In genomic region chr10:4041531-4042096, GRCh38 we compare ENCODE assay signal across 26 cellular contexts.
DNase-seq lines count a peak whose midpoint lies in the region; FAIRE-seq and TF ChIP-seq lines count a peak whose summit lies in the region.
"Had no signal": no experiment of that assay in that cellular context is flagged by ENCODE, and none has a peak within 500 bp of the region (broad histone marks: within the 10 kb centered on the region; RNA-seq: fewer than 3 reads in every experiment).

No MANE protein-coding gene starts in this region.

- intact Hi-C loops in endothelial cell of umbilical vein (cut with micrococcal nuclease) = loop anchor here (5.0 kb wide), 2 partner anchors 189 to 311 kb away; no protein-coding TSS in a partner anchor

- peak overlapping the region; percentile 62 for H3K27ac Mint-ChIP-seq in neural crest cell (ENCODE audit: unreplicated experiment)
- H3K27ac Mint-ChIP-seq: CD4-positive, CD25-positive, alpha-beta regulatory T cell; CD8-positive, alpha-beta memory T cell; H9 had no signal

- dilution Hi-C loops in endothelial cell of umbilical vein (cut with MboI; ENCODE audit: extremely low pct_ligation_motif_present, low sequenced_read_pairs) = no loop called here

- peaks cover 4% of the 10 kb centered on the region for H3K4me1 ChIP-seq in adipocyte (ENCODE audit: control insufficient read depth, insufficient read depth, low read length)
- H3K4me1 ChIP-seq in endothelial cell of umbilical vein (ENCODE audit: control insufficient read depth, extremely low read depth, insufficient read depth, low read length) = peaks cover 21% of the 10 kb centered on the region
- H3K4me1 ChIP-seq: BE2C had no signal

- H3K36me3 ChIP-seq in adipocyte (ENCODE audit: control insufficient read depth, insufficient read depth, low read length, severe bottlenecking) = no peaks in the 10 kb centered on the region
- no peaks in the 10 kb centered on the region for H3K36me3 ChIP-seq in endothelial cell of umbilical vein (ENCODE audit: control insufficient read depth in 2 of 2, extremely low read depth in 1 of 2, insufficient read depth in 2 of 2, low read length in 2 of 2)
- H3K36me3 ChIP-seq: BE2C had no signal

- no peaks in the 10 kb centered on the region for H4K20me1 ChIP-seq in endothelial cell of umbilical vein (replicated peaks; ENCODE audit: control insufficient read depth, extremely low read depth, insufficient read depth, low read length)

- peaks cover 16% of the 10 kb centered on the region for H3K9me3 ChIP-seq in adipocyte (ENCODE audit: control insufficient read depth, low read length)
- H3K9me3 ChIP-seq in endothelial cell of umbilical vein (replicated peaks; ENCODE audit: control insufficient read depth, insufficient read depth, low read length) = peaks cover 6% of the 10 kb centered on the region
- H3K9me3 ChIP-seq: BE2C had no signal

- H3K9ac ChIP-seq in adipocyte (ENCODE audit: low read length) (no peak overlapping the region), endothelial cell of umbilical vein (replicated peaks; ENCODE audit: extremely low read depth, insufficient read depth, low read length) (no peak overlapping the region)

- DNase-seq in ELR (ENCODE audit: low read depth) (peak; percentile 45), adipocyte (ENCODE audit: low read depth) (no peak), endothelial cell of umbilical vein (ENCODE audit: low read depth, low spot score) (no peak), neural crest cell (ENCODE audit: low read depth, low spot score) (no peak), GM03348 (ENCODE audit: low spot score) (no peak), dermis blood vessel endothelial cell (no peak), OCI-M2 (lab: John Stamatoyannopoulos, UW; ENCODE audit: unreplicated experiment) (no peak)
- DNase-seq: ACHN; BE2C; C1 segment of cervical spinal cord; CD4-positive, CD25-positive, alpha-beta regulatory T cell; CD8-positive, alpha-beta memory T cell; COR-L47; DMS 273 treated with DMSO at 0.1 percent for 48 hours; DMS53; DND-41; GF-D8; H9; IMR-90; KBM-7 had no signal

- no peaks in the 10 kb centered on the region for H3K4me1 Mint-ChIP-seq in neural crest cell
- H3K4me1 Mint-ChIP-seq: CD4-positive, CD25-positive, alpha-beta regulatory T cell; CD8-positive, alpha-beta memory T cell; H9 had no signal

- POLR2A ChIA-PET in endothelial cell of umbilical vein (lab: Charles Lee) = no interaction called here

- TF ChIP-seq CTCF in endothelial cell of umbilical vein (IDR thresholded peaks at IDR 0.05; ENCODE audit: extremely low read depth in 1 of 2, insufficient read depth in 1 of 2, low read depth in 1 of 2, low read length in 2 of 2) = no peak
- TF ChIP-seq CTCF in neural crest cell (conservative IDR thresholded peaks at IDR 0.05) = no peak

- H3K27ac ChIP-seq in endothelial cell of umbilical vein (ENCODE audit: insufficient read depth, low read depth, low read length) = no peak overlapping the region
- H3K27ac ChIP-seq: HL-60 had no signal

- H3K9me3 Mint-ChIP-seq in neural crest cell = peaks cover 13% of the 10 kb centered on the region

- no peaks in the 10 kb centered on the region for H3K27me3 Mint-ChIP-seq in neural crest cell (ENCODE audit: low read depth)
- H3K27me3 Mint-ChIP-seq: CD4-positive, CD25-positive, alpha-beta regulatory T cell; CD8-positive, alpha-beta memory T cell had no signal

- peak overlapping the region; percentile 3 for H3K4me3 ChIP-seq in adipocyte (ENCODE audit: low read length)
- no peak overlapping the region for H3K4me3 ChIP-seq in endothelial cell of umbilical vein (replicated peaks in 1 of 3; ENCODE audit: insufficient read depth in 1 of 3, low read depth in 1 of 3, low read length in 3 of 3)
- H3K4me3 ChIP-seq: GM12878 had no signal

- BruUV-seq in endothelial cell of umbilical vein (replicated peaks; lab: Mats Ljungman, UMichigan) = no TSS peak

- no peak overlapping the region for H2AFZ ChIP-seq in endothelial cell of umbilical vein (ENCODE audit: low read depth, low read length)

- CTCF ChIA-PET in endothelial cell of umbilical vein (lab: Charles Lee) = no interaction called here

- H3K9me1 ChIP-seq in endothelial cell of umbilical vein (replicated peaks; ENCODE audit: control insufficient read depth, extremely low read depth, insufficient read depth, low read length) = no peaks in the 10 kb centered on the region

- H3K36me3 Mint-ChIP-seq in neural crest cell (ENCODE audit: low read depth) = peaks cover 12% of the 10 kb centered on the region

- no peak overlapping the region for H3K4me3 Mint-ChIP-seq in neural crest cell
- H3K4me3 Mint-ChIP-seq: CD4-positive, CD25-positive, alpha-beta regulatory T cell; CD8-positive, alpha-beta memory T cell; H9 had no signal

- TF ChIP-seq POLR2A in endothelial cell of umbilical vein (IDR thresholded peaks at IDR 0.05; ENCODE audit: low read depth, low read length) = no peak

- FAIRE-seq in endothelial cell of umbilical vein (lab: Jason Lieb, UNC) = no peak
- FAIRE-seq: A204.1, GM12878, GM19239, H1, HTR-8/SVneo had no signal

- H3K4me2 ChIP-seq in endothelial cell of umbilical vein (ENCODE audit: insufficient read depth, low read length) = no peak overlapping the region

- H3K27me3 ChIP-seq in adipocyte (replicated peaks; ENCODE audit: control insufficient read depth, insufficient read depth, low read length) = no peaks in the 10 kb centered on the region
- H3K27me3 ChIP-seq in endothelial cell of umbilical vein (ENCODE audit: control insufficient read depth in 2 of 2, insufficient read depth in 2 of 2, low read length in 2 of 2) = no peaks in the 10 kb centered on the region
- H3K27me3 ChIP-seq: BE2C had no signal

- H3K79me2 ChIP-seq in endothelial cell of umbilical vein (ENCODE audit: control insufficient read depth, insufficient read depth, low read length) = no peaks in the 10 kb centered on the region

TF ChIP-seq in endothelial cell of umbilical vein, 7 proteins besides CTCF, POLR2A, EP300 and RAD21:
- TF ChIP-seq FOS (IDR thresholded peaks at IDR 0.05; ENCODE audit: borderline replicate concordance, insufficient read depth, low read length) (peak; percentile 20), GATA2 (IDR thresholded peaks at IDR 0.05; ENCODE audit: insufficient read depth, insufficient read length, low read depth, low read length) (no peak)
TF ChIP-seq in endothelial cell of umbilical vein: peak in this region for 1.
